In genomic region chr7:124310934-124311390, GRCh38 we compare ENCODE assay signal across 1 cellular context.
TF ChIP-seq lines count a peak whose summit lies in the region.

No MANE protein-coding gene starts in this region.

TF ChIP-seq in WTC11, 78 proteins besides CTCF, POLR2A, EP300 and RAD21 (continued from another document):
- TF ChIP-seq AR (CRISPR knock-in tag; IDR thresholded peaks at IDR 0.05) = no peak
- no peak for TF ChIP-seq ZNF263 (CRISPR knock-in tag; IDR thresholded peaks at IDR 0.05; ENCODE audit: low read depth)
